14 cellular contexts compared by ENCODE assay signal in the genomic region with DNA sequence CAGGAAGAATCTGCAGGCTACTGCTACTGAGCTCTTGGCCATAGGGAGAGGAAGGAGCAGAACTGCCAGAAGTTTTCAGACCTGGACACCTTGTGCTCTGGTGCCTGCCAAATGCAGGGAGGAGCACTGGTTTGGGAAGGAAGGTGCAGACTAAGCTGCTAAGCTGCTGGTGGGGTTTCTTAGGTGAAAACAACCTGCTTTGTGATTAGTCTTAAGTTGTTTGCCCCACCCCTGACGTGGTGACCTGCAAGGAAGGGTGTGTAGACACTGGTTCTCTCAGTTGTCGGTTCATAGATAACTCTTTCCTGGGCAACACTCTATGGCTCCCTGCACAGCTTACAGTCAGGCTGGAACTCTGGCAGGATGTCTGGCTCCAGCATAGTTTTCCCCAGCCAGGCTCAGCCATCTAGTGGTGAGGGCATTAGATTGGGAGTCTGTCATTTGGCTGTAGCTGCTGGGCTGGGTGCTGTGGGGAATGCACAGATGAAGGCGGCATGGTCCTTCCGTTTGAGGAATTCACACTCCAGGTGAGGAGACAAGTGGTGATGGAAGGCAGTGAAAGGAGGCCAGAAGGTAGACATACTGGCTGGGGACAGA. TPM values are rescaled to one million over a fixed set of nuclear protein-coding genes. Genes with fewer than 3 reads are reported as not detected.
DNase-seq lines count a peak whose midpoint lies in the region; ATAC-seq and TF ChIP-seq lines count a peak whose summit lies in the region.
"Had no signal": no experiment of that assay in that cellular context is flagged by ENCODE, and none has a peak within 500 bp of the region (broad histone marks: within the 10 kb centered on the region; RNA-seq: fewer than 3 reads in every experiment).

No MANE protein-coding gene starts in this region.

- H3K4me1 Mint-ChIP-seq in T-helper 17 cell, result peaks cover 21% of the 10 kb centered on the region
- peaks cover 4% of the 10 kb centered on the region for H3K4me1 Mint-ChIP-seq in type B pancreatic cell (ENCODE audit: unreplicated experiment)

- H3K9me3 Mint-ChIP-seq in type B pancreatic cell, result no peaks in the 10 kb centered on the region
- H3K9me3 Mint-ChIP-seq: stimulated activated effector memory CD8-positive, alpha-beta T cell treated with anti-CD3 and anti-CD28 coated beads, Interleukin-12 subunit alpha, Interleukin-12 subunit beta, amount 100 ng/mL, for 72 hours had no signal

- WGBS in stomach, 5 donors, result 43 to 65% (median 49%) methylated on average over 4 of the region's 4 CpGs

- H3K27ac ChIP-seq in cardiac muscle cell (no peak overlapping the region), foreskin keratinocyte (no peak overlapping the region), stomach (no peak overlapping the region)

- H3K36me3 ChIP-seq in cardiac muscle cell, result no peaks in the 10 kb centered on the region
- H3K36me3 ChIP-seq in stomach, result no peaks in the 10 kb centered on the region

- intact Hi-C loops in cardiac septum (cut with DNase I) (loop anchor here (5.0 kb wide), 1 partner anchor 37 kb away; no protein-coding TSS in a partner anchor), stomach (cut with DNase I; ENCODE audit: low total_unique reads) (loop anchor here (5.0 kb wide), 1 partner anchor 67 kb away; no protein-coding TSS in a partner anchor)

- peak; percentile 14 for TF ChIP-seq CTCF in cardiac muscle cell (IDR thresholded peaks at IDR 0.05; ENCODE audit: low read depth, low read length)
- TF ChIP-seq CTCF in foreskin keratinocyte (conservative IDR thresholded peaks at IDR 0.05), result peak; percentile 54
- TF ChIP-seq CTCF in type B pancreatic cell (conservative IDR thresholded peaks at IDR 0.05), result peak; percentile 26
- no peak for TF ChIP-seq CTCF in stomach (IDR thresholded peaks at IDR 0.05)

- H3K4me1 ChIP-seq in cardiac muscle cell (ENCODE audit: low read depth) (peaks cover 12% of the 10 kb centered on the region), foreskin keratinocyte (peaks cover 31% of the 10 kb centered on the region), stomach (peaks cover 0 to 17% (median 4%) of the 10 kb centered on the region in 4 donors)

- H3K9me3 ChIP-seq in cardiac muscle cell (ENCODE audit: low read depth) (no peaks in the 10 kb centered on the region), T-helper 17 cell (ENCODE audit: control insufficient read depth, low read length, poor library complexity, severe bottlenecking) (no peaks in the 10 kb centered on the region), stomach (no peaks in the 10 kb centered on the region)

- DNase-seq in cardiac muscle cell (ENCODE audit: low read depth in 1 of 2, low spot score in 1 of 2) (peak in 1 of 2 donors; percentile 14), cardiac septum (ENCODE audit: low spot score) (no peak), T-helper 17 cell (no peak), foreskin keratinocyte (no peak), type B pancreatic cell (ENCODE audit: extremely low spot score, unreplicated experiment) (no peak), HK-2 (ENCODE audit: unreplicated experiment) (no peak), NCI-H2171 (lab: John Stamatoyannopoulos, UW) (no peak), stomach (no peak)
- DNase-seq: activated naive CD4-positive, alpha-beta T cell treated with anti-CD3 and anti-CD28 coated beads, Interleukin-2, amount 50 U/mL, for 16 hours; KBM-7; NCI-H2081; stimulated activated CD4-positive, alpha-beta T cell treated with anti-CD3 and anti-CD28 coated beads, Interleukin-1b, Interleukin-23, amount 100 ng/mL, for 48 hours; T-helper 9 cell had no signal

- H3K27ac Mint-ChIP-seq in T-helper 17 cell (peak overlapping the region; percentile 24), type B pancreatic cell (no peak overlapping the region)
- H3K27ac Mint-ChIP-seq: stimulated activated effector memory CD8-positive, alpha-beta T cell treated with anti-CD3 and anti-CD28 coated beads, Interleukin-12 subunit alpha, Interleukin-12 subunit beta, amount 100 ng/mL, for 72 hours had no signal

- no peak overlapping the region for H3K4me3 Mint-ChIP-seq in T-helper 17 cell
- no peak overlapping the region for H3K4me3 Mint-ChIP-seq in type B pancreatic cell
- H3K4me3 Mint-ChIP-seq: stimulated activated effector memory CD8-positive, alpha-beta T cell treated with anti-CD3 and anti-CD28 coated beads, Interleukin-12 subunit alpha, Interleukin-12 subunit beta, amount 100 ng/mL, for 72 hours had no signal

- H3K36me3 Mint-ChIP-seq in T-helper 17 cell (ENCODE audit: low read depth) (peaks cover 3% of the 10 kb centered on the region), type B pancreatic cell (no peaks in the 10 kb centered on the region)
- H3K36me3 Mint-ChIP-seq: stimulated activated effector memory CD8-positive, alpha-beta T cell treated with anti-CD3 and anti-CD28 coated beads, Interleukin-12 subunit alpha, Interleukin-12 subunit beta, amount 100 ng/mL, for 72 hours had no signal

- H3K4me3 ChIP-seq in cardiac muscle cell (no peak overlapping the region), stomach (no peak overlapping the region)

- no peak for TF ChIP-seq EP300 in stomach (IDR thresholded peaks at IDR 0.05)

- H3K27me3 ChIP-seq in cardiac muscle cell, result peaks cover 9% of the 10 kb centered on the region
- H3K27me3 ChIP-seq in foreskin keratinocyte, result no peaks in the 10 kb centered on the region
- no peaks in the 10 kb centered on the region for H3K27me3 ChIP-seq in stomach

- ATAC-seq in T-helper 17 cell, result peak; percentile 8
- ATAC-seq in foreskin keratinocyte, result no peak
- ATAC-seq: stimulated activated effector memory CD8-positive, alpha-beta T cell treated with anti-CD3 and anti-CD28 coated beads, Interleukin-12 subunit alpha, Interleukin-12 subunit beta, amount 100 ng/mL, for 72 hours had no signal

- H3K27me3 Mint-ChIP-seq in T-helper 17 cell (peaks cover 20% of the 10 kb centered on the region), type B pancreatic cell (peaks cover 35% of the 10 kb centered on the region)

- TF ChIP-seq POLR2A in stomach (IDR thresholded peaks at IDR 0.05), result no peak

RNA-seq across cellular contexts. Expression of a gene that starts 10.3 kb away (rescaled TPM):
- total RNA-seq in cardiac muscle cell, result 14.6 and 19.3 TPM in 2 replicates
- 58.9 and 103 TPM in 2 replicates for polyA plus RNA-seq in cardiac muscle cell
- 131 TPM for total RNA-seq in cardiac septum
- total RNA-seq in T-helper 17 cell, result 100 to 1,000 TPM; 317 to 349 TPM
- total RNA-seq in foreskin keratinocyte, result 1,585 and 1,601 TPM in 2 replicates
- 2,964 and 3,214 TPM in 2 replicates for polyA plus RNA-seq in foreskin keratinocyte
- total RNA-seq in type B pancreatic cell (ENCODE audit: low replicate concordance), result 316 and 1,258 TPM in 2 replicates
- total RNA-seq in stomach, result 100 to 1,000 TPM in 2 of 5 donors, 10 to 100 TPM in 2, 1 to 10 TPM in 1; 6.4 to 308 (median 53.9) TPM
- 100 to 1,000 TPM; 220 to 830 (median 399) TPM for polyA plus RNA-seq in stomach

RNA-seq across cellular contexts. Expression of a gene that starts 32.9 kb away (rescaled TPM):
- 22.5 and 29.6 TPM in 2 replicates for total RNA-seq in cardiac muscle cell
- 111 and 122 TPM in 2 replicates for polyA plus RNA-seq in cardiac muscle cell
- 90.8 TPM for total RNA-seq in cardiac septum
- 100 to 1,000 TPM in 1 of 2 donors, 10 to 100 TPM in 1; 76.4 to 117 TPM for total RNA-seq in T-helper 17 cell
- total RNA-seq in foreskin keratinocyte, result 3,510 and 4,063 TPM in 2 replicates
- 7,478 and 9,136 TPM in 2 replicates for polyA plus RNA-seq in foreskin keratinocyte
- 511 and 1,438 TPM in 2 replicates for total RNA-seq in type B pancreatic cell (ENCODE audit: low replicate concordance)
- 100 to 1,000 TPM in 1 of 5 donors, 10 to 100 TPM in 3, 1 to 10 TPM in 1; 9.8 to 450 (median 26.1) TPM for total RNA-seq in stomach
- polyA plus RNA-seq in stomach, result 1,000 to 10,000 TPM; 1,189 to 3,881 (median 1,794) TPM

Comparison
In these comparisons a context has a peak if more than half of its experiments do, and no peak if none do; other contexts are left out.
1. CTCF ChIP-seq: peak in cardiac muscle cell (single experiment), foreskin keratinocyte (single experiment) and type B pancreatic cell (single experiment); none in stomach (0 of 7).